ENCODE assay signal across 2 cellular contexts in the genomic region with DNA sequence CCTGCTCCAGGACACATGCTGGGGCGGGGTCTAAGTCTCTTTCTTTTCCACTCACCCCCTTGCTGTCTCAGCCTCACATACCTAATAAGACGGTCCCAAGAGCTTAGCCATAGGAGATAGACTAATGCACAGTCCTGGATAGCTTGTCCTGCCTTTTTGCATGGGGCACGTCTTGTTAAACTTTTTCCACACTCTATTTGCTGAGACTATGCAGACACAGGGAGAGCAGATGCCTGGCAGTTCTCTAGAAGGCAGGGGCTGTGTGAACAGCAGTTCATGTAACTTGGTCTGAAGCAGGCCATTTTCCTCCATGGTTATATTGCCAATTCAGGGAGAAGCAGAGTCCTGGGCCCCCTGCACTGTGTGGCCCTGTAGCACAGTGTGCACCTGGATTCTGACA.
TF ChIP-seq lines count a peak whose summit lies in the region.

No MANE protein-coding gene starts in this region.

TF ChIP-seq in SK-N-SH treated with all-trans-retinoic acid at 6 μM for 48 hours, 23 proteins besides CTCF, POLR2A, EP300 and RAD21 (continued from another document):
- TF ChIP-seq POU6F1 (CRISPR knock-in tag; IDR thresholded peaks at IDR 0.05; ENCODE audit: borderline replicate concordance, low read depth) (no peak), ARNTL (CRISPR knock-in tag; IDR thresholded peaks at IDR 0.05; ENCODE audit: borderline replicate concordance, low read depth) (no peak), BACH2 (CRISPR knock-in tag; IDR thresholded peaks at IDR 0.05; ENCODE audit: borderline replicate concordance) (no peak), ESRRG (CRISPR knock-in tag; IDR thresholded peaks at IDR 0.05) (no peak), ZNF70 (CRISPR knock-in tag; IDR thresholded peaks at IDR 0.05) (no peak)
- TF ChIP-seq, protein P1, sequence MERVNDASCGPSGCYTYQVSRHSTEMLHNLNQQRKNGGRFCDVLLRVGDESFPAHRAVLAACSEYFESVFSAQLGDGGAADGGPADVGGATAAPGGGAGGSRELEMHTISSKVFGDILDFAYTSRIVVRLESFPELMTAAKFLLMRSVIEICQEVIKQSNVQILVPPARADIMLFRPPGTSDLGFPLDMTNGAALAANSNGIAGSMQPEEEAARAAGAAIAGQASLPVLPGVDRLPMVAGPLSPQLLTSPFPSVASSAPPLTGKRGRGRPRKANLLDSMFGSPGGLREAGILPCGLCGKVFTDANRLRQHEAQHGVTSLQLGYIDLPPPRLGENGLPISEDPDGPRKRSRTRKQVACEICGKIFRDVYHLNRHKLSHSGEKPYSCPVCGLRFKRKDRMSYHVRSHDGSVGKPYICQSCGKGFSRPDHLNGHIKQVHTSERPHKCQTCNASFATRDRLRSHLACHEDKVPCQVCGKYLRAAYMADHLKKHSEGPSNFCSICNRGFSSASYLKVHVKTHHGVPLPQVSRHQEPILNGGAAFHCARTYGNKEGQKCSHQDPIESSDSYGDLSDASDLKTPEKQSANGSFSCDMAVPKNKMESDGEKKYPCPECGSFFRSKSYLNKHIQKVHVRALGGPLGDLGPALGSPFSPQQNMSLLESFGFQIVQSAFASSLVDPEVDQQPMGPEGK (CRISPR knock-in tag; IDR thresholded peaks at IDR 0.05; ENCODE audit: borderline replicate concordance) = no peak
TF ChIP-seq in SK-N-SH treated with all-trans-retinoic acid at 6 μM for 48 hours: peak in this region for 0.

TF ChIP-seq in SK-N-SH, 30 proteins besides CTCF, POLR2A, EP300 and RAD21 (continued from another document):
- TF ChIP-seq, protein P2, sequence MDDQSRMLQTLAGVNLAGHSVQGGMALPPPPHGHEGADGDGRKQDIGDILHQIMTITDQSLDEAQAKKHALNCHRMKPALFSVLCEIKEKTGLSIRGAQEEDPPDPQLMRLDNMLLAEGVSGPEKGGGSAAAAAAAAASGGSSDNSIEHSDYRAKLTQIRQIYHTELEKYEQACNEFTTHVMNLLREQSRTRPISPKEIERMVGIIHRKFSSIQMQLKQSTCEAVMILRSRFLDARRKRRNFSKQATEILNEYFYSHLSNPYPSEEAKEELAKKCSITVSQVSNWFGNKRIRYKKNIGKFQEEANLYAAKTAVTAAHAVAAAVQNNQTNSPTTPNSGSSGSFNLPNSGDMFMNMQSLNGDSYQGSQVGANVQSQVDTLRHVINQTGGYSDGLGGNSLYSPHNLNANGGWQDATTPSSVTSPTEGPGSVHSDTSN (IDR thresholded peaks at IDR 0.05) = no peak
- no peak for TF ChIP-seq NRF1 (IDR thresholded peaks at IDR 0.05; ENCODE audit: low read depth, low read length)
- TF ChIP-seq GABPA (IDR thresholded peaks at IDR 0.05; ENCODE audit: low read depth) = no peak
- no peak for TF ChIP-seq EZH2phosphoT487 (IDR thresholded peaks at IDR 0.05; ENCODE audit: borderline replicate concordance, low read depth)
- TF ChIP-seq MXI1 (IDR thresholded peaks at IDR 0.05; ENCODE audit: low read depth, low read length) = no peak
- TF ChIP-seq CHD2 (IDR thresholded peaks at IDR 0.05; ENCODE audit: low read length, partially characterized antibody) = no peak
- TF ChIP-seq FOSL2 (IDR thresholded peaks at IDR 0.05; ENCODE audit: borderline replicate concordance, low read depth) = no peak
- TF ChIP-seq, protein P3, sequence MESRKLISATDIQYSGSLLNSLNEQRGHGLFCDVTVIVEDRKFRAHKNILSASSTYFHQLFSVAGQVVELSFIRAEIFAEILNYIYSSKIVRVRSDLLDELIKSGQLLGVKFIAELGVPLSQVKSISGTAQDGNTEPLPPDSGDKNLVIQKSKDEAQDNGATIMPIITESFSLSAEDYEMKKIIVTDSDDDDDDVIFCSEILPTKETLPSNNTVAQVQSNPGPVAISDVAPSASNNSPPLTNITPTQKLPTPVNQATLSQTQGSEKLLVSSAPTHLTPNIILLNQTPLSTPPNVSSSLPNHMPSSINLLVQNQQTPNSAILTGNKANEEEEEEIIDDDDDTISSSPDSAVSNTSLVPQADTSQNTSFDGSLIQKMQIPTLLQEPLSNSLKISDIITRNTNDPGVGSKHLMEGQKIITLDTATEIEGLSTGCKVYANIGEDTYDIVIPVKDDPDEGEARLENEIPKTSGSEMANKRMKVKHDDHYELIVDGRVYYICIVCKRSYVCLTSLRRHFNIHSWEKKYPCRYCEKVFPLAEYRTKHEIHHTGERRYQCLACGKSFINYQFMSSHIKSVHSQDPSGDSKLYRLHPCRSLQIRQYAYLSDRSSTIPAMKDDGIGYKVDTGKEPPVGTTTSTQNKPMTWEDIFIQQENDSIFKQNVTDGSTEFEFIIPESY (IDR thresholded peaks at IDR 0.05; ENCODE audit: borderline replicate concordance, low read depth) = no peak
- TF ChIP-seq JUND (IDR thresholded peaks at IDR 0.05) = no peak
- no peak for TF ChIP-seq SMC3 (IDR thresholded peaks at IDR 0.05; ENCODE audit: low read depth, low read length)
